Comparison of ENCODE assay signal across 17 cellular contexts in the genomic region with DNA sequence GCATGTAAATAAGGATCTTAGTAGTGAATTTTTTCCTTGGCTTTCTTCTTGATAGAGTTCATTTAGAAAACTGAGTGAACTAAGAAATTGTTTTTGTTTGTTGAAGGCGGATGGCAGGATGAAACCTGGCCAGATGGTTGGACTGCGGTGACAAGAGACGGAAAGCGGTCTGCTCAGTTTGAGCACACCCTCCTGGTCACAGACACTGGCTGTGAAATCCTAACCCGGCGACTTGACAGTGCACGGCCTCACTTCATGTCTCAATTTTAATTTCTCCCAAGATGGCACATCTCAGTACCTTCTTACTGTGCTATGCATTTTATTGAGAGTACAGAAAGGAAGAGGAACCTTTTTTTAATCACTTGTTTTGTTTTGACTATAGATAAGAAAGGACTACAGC. TPM values are rescaled to one million over a fixed set of nuclear protein-coding genes. Genes with fewer than 3 reads are reported as not detected.
DNase-seq lines count a peak whose midpoint lies in the region; ATAC-seq and TF ChIP-seq lines count a peak whose summit lies in the region.
"Had no signal": no experiment of that assay in that cellular context is flagged by ENCODE, and none has a peak within 500 bp of the region (broad histone marks: within the 10 kb centered on the region; RNA-seq: fewer than 3 reads in every experiment).

No MANE protein-coding gene starts in this region.

- peaks cover 0 to 30% of the 10 kb centered on the region in 2 donors for H3K36me3 ChIP-seq in left lung
- H3K36me3 ChIP-seq: ovary had no signal

- H3K36me3 Mint-ChIP-seq in CD4-positive, alpha-beta T cell (ENCODE audit: low read depth) = peaks cover 75% of the 10 kb centered on the region
- H3K36me3 Mint-ChIP-seq in chondrocyte (ENCODE audit: low read depth) = peaks cover 22% of the 10 kb centered on the region
- peaks cover 49% of the 10 kb centered on the region for H3K36me3 Mint-ChIP-seq in osteocyte (ENCODE audit: unreplicated experiment)
- peaks cover 44% of the 10 kb centered on the region for H3K36me3 Mint-ChIP-seq in activated T-helper 1 cell treated with anti-CD3 and anti-CD28 coated beads, Interleukin-12 subunit alpha, Interleukin-12 subunit beta, Interleukin-2, Interleukin-4 antibody, amounts not matched to agents 30 ng/mL and 10 ng/mL and 1 ng/mL, durations not matched to agents 14 hours and 24 hours and 36 hours (ENCODE audit: low read depth)
- peaks cover 13% of the 10 kb centered on the region for H3K36me3 Mint-ChIP-seq in natural killer cell

- H3K9me3 Mint-ChIP-seq in CD4-positive, alpha-beta T cell = no peaks in the 10 kb centered on the region
- H3K9me3 Mint-ChIP-seq in chondrocyte (ENCODE audit: low read depth) (peaks cover 5% of the 10 kb centered on the region), osteocyte (ENCODE audit: unreplicated experiment) (peaks cover 4% of the 10 kb centered on the region), natural killer cell (no peaks in the 10 kb centered on the region)
- H3K9me3 Mint-ChIP-seq in activated T-helper 1 cell treated with anti-CD3 and anti-CD28 coated beads, Interleukin-12 subunit alpha, Interleukin-12 subunit beta, Interleukin-2, Interleukin-4 antibody, amounts not matched to agents 30 ng/mL and 10 ng/mL and 1 ng/mL, durations not matched to agents 14 hours and 24 hours and 36 hours = peaks cover 5% of the 10 kb centered on the region
- H3K9me3 Mint-ChIP-seq: T-helper 1 cell treated with Interleukin-12 subunit alpha and Interleukin-12 subunit beta and Interleukin-4 antibody, amounts not matched to agents 30 μg/mL and 1 μg/mL, for 36 hours had no signal

- peak overlapping the region; percentile 32 for H3K27ac Mint-ChIP-seq in CD4-positive, alpha-beta T cell
- H3K27ac Mint-ChIP-seq in chondrocyte (ENCODE audit: unreplicated experiment) (peak overlapping the region; percentile 94), osteocyte (ENCODE audit: unreplicated experiment) (peak overlapping the region; percentile 78), natural killer cell (no peak overlapping the region)
- H3K27ac Mint-ChIP-seq in activated T-helper 1 cell treated with anti-CD3 and anti-CD28 coated beads, Interleukin-12 subunit alpha, Interleukin-12 subunit beta, Interleukin-2, Interleukin-4 antibody, amounts not matched to agents 30 ng/mL and 10 ng/mL and 1 ng/mL, durations not matched to agents 14 hours and 24 hours and 36 hours = no peak overlapping the region
- H3K27ac Mint-ChIP-seq: activated T-cell treated with anti-CD3 and anti-CD28 coated beads, Interleukin-2, amount 50 U/mL, for 72 hours; T-helper 1 cell treated with Interleukin-12 subunit alpha and Interleukin-12 subunit beta and Interleukin-4 antibody, amounts not matched to agents 30 μg/mL and 1 μg/mL, for 36 hours had no signal

- no peak overlapping the region for H3K4me3 Mint-ChIP-seq in CD4-positive, alpha-beta T cell
- H3K4me3 Mint-ChIP-seq in chondrocyte (ENCODE audit: unreplicated experiment) (no peak overlapping the region), osteocyte (ENCODE audit: unreplicated experiment) (no peak overlapping the region), natural killer cell (no peak overlapping the region)
- no peak overlapping the region for H3K4me3 Mint-ChIP-seq in activated T-helper 1 cell treated with anti-CD3 and anti-CD28 coated beads, Interleukin-12 subunit alpha, Interleukin-12 subunit beta, Interleukin-2, Interleukin-4 antibody, amounts not matched to agents 30 ng/mL and 10 ng/mL and 1 ng/mL, durations not matched to agents 14 hours and 24 hours and 36 hours
- H3K4me3 Mint-ChIP-seq: activated T-cell treated with anti-CD3 and anti-CD28 coated beads, Interleukin-2, amount 50 U/mL, for 72 hours; T-helper 1 cell treated with Interleukin-12 subunit alpha and Interleukin-12 subunit beta and Interleukin-4 antibody, amounts not matched to agents 30 μg/mL and 1 μg/mL, for 36 hours had no signal

- H3K27ac ChIP-seq in CD4-positive, alpha-beta T cell (ENCODE audit: low read depth, low read length) = no peak overlapping the region
- H3K27ac ChIP-seq in left lung = no peak overlapping the region
- H3K27ac ChIP-seq: dorsolateral prefrontal cortex, KMS-11, ovary had no signal

- H3K27me3 Mint-ChIP-seq in CD4-positive, alpha-beta T cell = no peaks in the 10 kb centered on the region
- no peaks in the 10 kb centered on the region for H3K27me3 Mint-ChIP-seq in chondrocyte (ENCODE audit: low read depth)
- H3K27me3 Mint-ChIP-seq in osteocyte (ENCODE audit: unreplicated experiment) = no peaks in the 10 kb centered on the region
- no peaks in the 10 kb centered on the region for H3K27me3 Mint-ChIP-seq in activated T-helper 1 cell treated with anti-CD3 and anti-CD28 coated beads, Interleukin-12 subunit alpha, Interleukin-12 subunit beta, Interleukin-2, Interleukin-4 antibody, amounts not matched to agents 30 ng/mL and 10 ng/mL and 1 ng/mL, durations not matched to agents 14 hours and 24 hours and 36 hours (ENCODE audit: insufficient read depth)
- H3K27me3 Mint-ChIP-seq in natural killer cell (ENCODE audit: low read depth in 2 of 2) = no peaks in the 10 kb centered on the region

- TF ChIP-seq CTCF in CD4-positive, alpha-beta T cell (IDR thresholded peaks at IDR 0.05) = no peak
- TF ChIP-seq CTCF in chondrocyte (IDR thresholded peaks at IDR 0.05) (no peak), osteocyte (IDR thresholded peaks at IDR 0.05) (no peak), left lung (IDR thresholded peaks at IDR 0.05) (no peak), natural killer cell (IDR thresholded peaks at IDR 0.05) (no peak)

- H3K4me3 ChIP-seq in left lung = no peak overlapping the region
- H3K4me3 ChIP-seq: BLaER1 treated with 17β-estradiol and CSF1 and Interleukin-3, amounts not matched to agents 10 nM and 100 nM; dorsolateral prefrontal cortex; ovary had no signal

- intact Hi-C loops in CD4-positive, alpha-beta T cell (cut with DNase I, micrococcal nuclease) = no loop called here
- intact Hi-C loops in activated T-helper 1 cell treated with anti-CD3 and anti-CD28 coated beads, Interleukin-12 subunit alpha, Interleukin-12 subunit beta, Interleukin-2, Interleukin-4 antibody, amounts not matched to agents 30 ng/mL and 10 ng/mL and 1 ng/mL, durations not matched to agents 14 hours and 24 hours and 36 hours (cut with micrococcal nuclease) = no loop called here
- intact Hi-C loops in left lung (cut with DNase I) (no loop called here), natural killer cell (cut with micrococcal nuclease) (no loop called here)

- no peaks in the 10 kb centered on the region for H3K27me3 ChIP-seq in CD4-positive, alpha-beta T cell (ENCODE audit: control insufficient read depth, insufficient read depth, low read length)
- no peaks in the 10 kb centered on the region for H3K27me3 ChIP-seq in left lung
- H3K27me3 ChIP-seq: BLaER1 treated with 17β-estradiol and CSF1 and Interleukin-3, amounts not matched to agents 10 nM and 100 nM; dorsolateral prefrontal cortex; ovary had no signal

- no peaks in the 10 kb centered on the region for H3K9me3 ChIP-seq in CD4-positive, alpha-beta T cell (ENCODE audit: control insufficient read depth, low read length)
- H3K9me3 ChIP-seq in left lung = no peaks in the 10 kb centered on the region
- H3K9me3 ChIP-seq: BLaER1 treated with 17β-estradiol and CSF1 and Interleukin-3, amounts not matched to agents 10 nM and 100 nM; ovary had no signal

- no peak for ATAC-seq in CD4-positive, alpha-beta T cell (ENCODE audit: poor library complexity)
- ATAC-seq in HG02885 (IDR thresholded peaks at IDR 0.05; ENCODE audit: poor library complexity, unreplicated experiment) = peak; percentile 51
- ATAC-seq in left lung = no peak
- no peak for ATAC-seq in natural killer cell
- ATAC-seq: activated T-cell treated with anti-CD3 and anti-CD28 coated beads, Interleukin-2, amount 50 U/mL, for 72 hours had no signal

- POLR2A ChIA-PET in CD4-positive, alpha-beta T cell (lab: Charles Lee) = no interaction called here

- DNase-seq in CD4-positive, alpha-beta T cell = no peak
- DNase-seq in chondrocyte (ENCODE audit: low spot score) (no peak), osteocyte (ENCODE audit: extremely low spot score, unreplicated experiment) (no peak), left lung (no peak), natural killer cell (no peak)
- DNase-seq in activated T-helper 1 cell treated with anti-CD3 and anti-CD28 coated beads, Interleukin-12 subunit alpha, Interleukin-12 subunit beta, Interleukin-2, Interleukin-4 antibody, amounts not matched to agents 30 ng/mL and 10 ng/mL and 1 ng/mL, durations not matched to agents 14 hours and 24 hours and 36 hours (ENCODE audit: low spot score) = no peak
- DNase-seq: activated CD4-positive, alpha-beta T cell treated with anti-CD3 and anti-CD28 coated beads for 48 hours; activated T-cell treated with anti-CD3 and anti-CD28 coated beads, Interleukin-2, amount 50 U/mL, for 72 hours; DMS79; dorsolateral prefrontal cortex; NCI-H1694 treated with DMSO at 0.1 percent for 48 hours; ovary; stimulated activated CD4-positive, alpha-beta T cell treated with anti-CD3 and anti-CD28 coated beads, Interleukin-12 subunit alpha, Interleukin-12 subunit beta, amount 100 ng/mL, for 4 hours had no signal

- H3K4me1 ChIP-seq in left lung = peaks cover 0 to 7% of the 10 kb centered on the region in 2 donors

- H3K4me1 Mint-ChIP-seq in CD4-positive, alpha-beta T cell (ENCODE audit: low read depth) = peaks cover 3% of the 10 kb centered on the region
- H3K4me1 Mint-ChIP-seq in chondrocyte (ENCODE audit: low read depth) = peaks cover 31% of the 10 kb centered on the region
- peaks cover 19% of the 10 kb centered on the region for H3K4me1 Mint-ChIP-seq in osteocyte (ENCODE audit: unreplicated experiment)
- H3K4me1 Mint-ChIP-seq in activated T-helper 1 cell treated with anti-CD3 and anti-CD28 coated beads, Interleukin-12 subunit alpha, Interleukin-12 subunit beta, Interleukin-2, Interleukin-4 antibody, amounts not matched to agents 30 ng/mL and 10 ng/mL and 1 ng/mL, durations not matched to agents 14 hours and 24 hours and 36 hours (ENCODE audit: low read depth) = peaks cover 3% of the 10 kb centered on the region
- peaks cover 3 to 4% of the 10 kb centered on the region in 2 donors for H3K4me1 Mint-ChIP-seq in natural killer cell

- CTCF ChIA-PET in CD4-positive, alpha-beta T cell (lab: Charles Lee) = interaction anchor here (9.9 kb wide), 1 partner anchor 66 kb away, joined by 140 read pairs; a partner anchor contains a TSS

RNA-seq across cellular contexts. Expression of a gene that starts 27.5 kb away (rescaled TPM):
- total RNA-seq in CD4-positive, alpha-beta T cell = 10 to 100 TPM; 49.1 to 52.0 TPM
- total RNA-seq in chondrocyte = 135 to 167 TPM (median 161 TPM) in 3 replicates
- 136 and 142 TPM in 2 replicates for total RNA-seq in osteocyte
- 68.8 and 74.9 TPM in 2 replicates for total RNA-seq in activated T-helper 1 cell treated with anti-CD3 and anti-CD28 coated beads, Interleukin-12 subunit alpha, Interleukin-12 subunit beta, Interleukin-2, Interleukin-4 antibody, amounts not matched to agents 30 ng/mL and 10 ng/mL and 1 ng/mL, durations not matched to agents 14 hours and 24 hours and 36 hours
- total RNA-seq in left lung = 100 to 1,000 TPM; 152 to 160 TPM
- 10 to 100 TPM; 54.3 to 80.4 (median 62.5) TPM for total RNA-seq in natural killer cell

Comparison
In these comparisons a context has a peak if more than half of its experiments do, and no peak if none do; other contexts are left out.
1. H3K27ac Mint-ChIP-seq: peak in CD4-positive, alpha-beta T cell (single experiment), chondrocyte (single experiment) and osteocyte (single experiment); none in activated T-helper 1 cell treated with anti-CD3 and anti-CD28 coated beads, Interleukin-12 subunit alpha, Interleukin-12 subunit beta, Interleukin-2, Interleukin-4 antibody, amounts not matched to agents 30 ng/mL and 10 ng/mL and 1 ng/mL, durations not matched to agents 14 hours and 24 hours and 36 hours (single experiment) and natural killer cell (0 of 2).